9 cellular contexts compared by ENCODE assay signal in genomic region chr9:130939405-130939941, GRCh38. TPM values are rescaled to one million over a fixed set of nuclear protein-coding genes. Genes with fewer than 3 reads are reported as not detected.
A peak's percentile ranks its signal among the peaks of the same experiment; 100 is the strongest.
DNase-seq lines count a peak whose midpoint lies in the region; ATAC-seq and TF ChIP-seq lines count a peak whose summit lies in the region.
"Had no signal": no experiment of that assay in that cellular context is flagged by ENCODE, and none has a peak within 500 bp of the region (broad histone marks: within the 10 kb centered on the region; RNA-seq: fewer than 3 reads in every experiment).

No MANE protein-coding gene starts in this region.

- peaks cover 33% of the 10 kb centered on the region for H3K4me1 Mint-ChIP-seq in osteocyte (ENCODE audit: unreplicated experiment)

- TF ChIP-seq CTCF in NB4 (IDR thresholded peaks at IDR 0.05; ENCODE audit: low read depth, low read length) (no peak), epithelial cell of esophagus (IDR thresholded peaks at IDR 0.05; ENCODE audit: insufficient read depth, low read depth, low read length, missing control alignments) (no peak), osteocyte (IDR thresholded peaks at IDR 0.05) (no peak)

- H3K27me3 Mint-ChIP-seq in osteocyte (ENCODE audit: unreplicated experiment): peaks cover 36% of the 10 kb centered on the region

- no peaks in the 10 kb centered on the region for H3K36me3 Mint-ChIP-seq in osteocyte (ENCODE audit: unreplicated experiment)

- peak overlapping the region; percentile 59 for H3K4me3 Mint-ChIP-seq in osteocyte (ENCODE audit: unreplicated experiment)

- DNase-seq in EL (peak; percentile 29), NB4 (ENCODE audit: low read depth) (peak; percentile 55), epithelial cell of esophagus (ENCODE audit: low read depth) (peak; percentile 32), osteocyte (ENCODE audit: extremely low spot score, unreplicated experiment) (no peak), KG1 (lab: John Stamatoyannopoulos, UW) (no peak)

- ATAC-seq in HG03139 (IDR thresholded peaks at IDR 0.05; ENCODE audit: unreplicated experiment): no peak
- no peak for ATAC-seq in HG03521 (IDR thresholded peaks at IDR 0.05; ENCODE audit: unreplicated experiment)
- no peak for ATAC-seq in GM19395 (IDR thresholded peaks at IDR 0.05; ENCODE audit: unreplicated experiment)

- H3K9me3 Mint-ChIP-seq in osteocyte (ENCODE audit: unreplicated experiment): no peaks in the 10 kb centered on the region

- H3K27ac Mint-ChIP-seq in osteocyte (ENCODE audit: unreplicated experiment): no peak overlapping the region

- no peak for TF ChIP-seq POLR2A in NB4 (IDR thresholded peaks at IDR 0.05; ENCODE audit: extremely low read depth, insufficient read length)

- H3K4me3 ChIP-seq in NB4 (ENCODE audit: low read depth, low read length) (no peak overlapping the region), epithelial cell of esophagus (ENCODE audit: low read length) (peak overlapping the region; percentile 42)

RNA-seq across cellular contexts. Expression of gene FIBCD1, which starts 0.4 kb away (rescaled TPM):
- 17.5 and 18.2 TPM in 2 replicates for total RNA-seq in osteocyte

RNA-seq across cellular contexts. Expression of gene QRFP, which starts 42.9 kb away (rescaled TPM):
- total RNA-seq in osteocyte: not detected in 2 replicates
- total RNA-seq: NCI-H460 had no signal

Comparison
In these comparisons a context has a peak if more than half of its experiments do, and no peak if none do; other contexts are left out.
1. DNase-seq: peak in EL (single experiment), NB4 (single experiment) and epithelial cell of esophagus (single experiment); none in osteocyte (single experiment) and KG1 (single experiment).